18 cellular contexts compared by ENCODE assay signal in genomic region chr11:70488171-70488570, GRCh38.
"Had no signal": no experiment of that assay in that cellular context is flagged by ENCODE, and none has a peak within 500 bp of the region (broad histone marks: within the 10 kb centered on the region; RNA-seq: fewer than 3 reads in every experiment).

No MANE protein-coding gene starts in this region.

- H3K27me3 ChIP-seq: esophagus muscularis mucosa, gastrocnemius medialis, pancreas, right lobe of liver, thyroid gland had no signal

- H3K27ac Mint-ChIP-seq: dendritic cell treated with granulocyte-macrophage colony-stimulating factor and Interleukin-4, amounts not matched to agents 40 ng/mL and 50 ng/mL, for 4 days; effector memory CD8-positive, alpha-beta T cell; naive thymus-derived CD8-positive, alpha-beta T cell; type B pancreatic cell had no signal

- ATAC-seq: effector memory CD8-positive, alpha-beta T cell; gastrocnemius medialis; mucosa of descending colon; naive thymus-derived CD8-positive, alpha-beta T cell; pancreas; right lobe of liver had no signal

- H3K36me3 Mint-ChIP-seq: naive thymus-derived CD8-positive, alpha-beta T cell had no signal

- H3K9me3 ChIP-seq: gastrocnemius medialis, pancreas, prostate gland, right lobe of liver, thyroid gland had no signal

- H3K9me3 Mint-ChIP-seq: central memory CD8-positive, alpha-beta T cell; effector memory CD8-positive, alpha-beta T cell; type B pancreatic cell had no signal

- H3K4me3 ChIP-seq: esophagus muscularis mucosa, gastrocnemius medialis, mucosa of descending colon, pancreas, prostate gland, right lobe of liver, thyroid gland had no signal

- H3K27me3 Mint-ChIP-seq: central memory CD8-positive, alpha-beta T cell; dendritic cell treated with granulocyte-macrophage colony-stimulating factor and Interleukin-4, amounts not matched to agents 40 ng/mL and 50 ng/mL, for 4 days; type B pancreatic cell had no signal

- H3K4me1 Mint-ChIP-seq: central memory CD8-positive, alpha-beta T cell had no signal

- H3K4me1 ChIP-seq: esophagus muscularis mucosa, gastrocnemius medialis, pancreas, prostate gland had no signal

- DNase-seq: effector memory CD8-positive, alpha-beta T cell; gastrocnemius medialis; islet precursor cell; mammary epithelial cell; nucleus accumbens; stimulated activated CD4-positive, alpha-beta T cell treated with anti-CD3 and anti-CD28 coated beads, Interleukin-2, amount 100 ng/mL, for 24 hours; stimulated activated naive CD4-positive, alpha-beta T cell treated with Interleukin-2 at 50 U/mL for 16 hours; thyroid gland had no signal

- H3K4me3 Mint-ChIP-seq: central memory CD8-positive, alpha-beta T cell; dendritic cell treated with granulocyte-macrophage colony-stimulating factor and Interleukin-4, amounts not matched to agents 40 ng/mL and 50 ng/mL, for 4 days; effector memory CD8-positive, alpha-beta T cell; naive thymus-derived CD8-positive, alpha-beta T cell; type B pancreatic cell had no signal

- H3K36me3 ChIP-seq: gastrocnemius medialis, prostate gland, thyroid gland had no signal

- H3K27ac ChIP-seq: epithelial cell of prostate, esophagus muscularis mucosa, gastrocnemius medialis, pancreas, prostate gland, right lobe of liver, thyroid gland had no signal
